In genomic region chr16:8173111-8173644, GRCh38 we compare ENCODE assay signal across 8 cellular contexts.
A peak's percentile ranks its signal among the peaks of the same experiment; 100 is the strongest.
DNase-seq lines count a peak whose midpoint lies in the region; ATAC-seq and TF ChIP-seq lines count a peak whose summit lies in the region.

No MANE protein-coding gene starts in this region.

- DNase-seq in AG09309 (ENCODE audit: low read depth) (no peak), GM13976 (ENCODE audit: low spot score) (peak; percentile 36), NCI-H1092 treated with DMSO at 0.1 percent for 48 hours (lab: John Stamatoyannopoulos, UW) (peak; percentile 74), nephron progenitor cell (peak; percentile 81), GOT3 (lab: John Stamatoyannopoulos, UW) (no peak)

- no peak overlapping the region for H3K4me3 Mint-ChIP-seq in nephron progenitor cell

- no peak overlapping the region for H3K27ac Mint-ChIP-seq in nephron progenitor cell

- H3K27me3 Mint-ChIP-seq in nephron progenitor cell (ENCODE audit: low read depth, poor library complexity), result no peaks in the 10 kb centered on the region

- H3K4me1 Mint-ChIP-seq in nephron progenitor cell, result no peaks in the 10 kb centered on the region

- no peak overlapping the region for H3K4me3 ChIP-seq in AG09309 (ENCODE audit: control insufficient read depth, low read depth, low read length)

- no peaks in the 10 kb centered on the region for H3K36me3 Mint-ChIP-seq in nephron progenitor cell (ENCODE audit: low read depth)

- in situ Hi-C loops in GM13976 (cut with MboI; ENCODE audit: low sequenced_read_pairs, unreplicated experiment), result no loop called here

- ATAC-seq in SK-N-SH treated with all-trans-retinoic acid at 6 μM for 48 hours (peak; percentile 64), esophagus mucosa (peak; percentile 68), GM18870 (IDR thresholded peaks at IDR 0.05; ENCODE audit: unreplicated experiment) (no peak)

- H3K9me3 Mint-ChIP-seq in nephron progenitor cell, result no peaks in the 10 kb centered on the region

- peak; percentile 52 for TF ChIP-seq CTCF in AG09309 (IDR thresholded peaks at IDR 0.05; ENCODE audit: control insufficient read depth, insufficient read depth, low read depth, low read length, missing control alignments)
- TF ChIP-seq CTCF in GM13976 (IDR thresholded peaks at IDR 0.05; ENCODE audit: borderline replicate concordance, control extremely low read depth, extremely low read depth, insufficient read depth, missing control alignments), result peak; percentile 44
- TF ChIP-seq CTCF in nephron progenitor cell (IDR thresholded peaks at IDR 0.05), result peak; percentile 96

TF ChIP-seq in SK-N-SH treated with all-trans-retinoic acid at 6 μM for 48 hours, 23 proteins besides CTCF, POLR2A, EP300 and RAD21:
- TF ChIP-seq GLIS3 (CRISPR knock-in tag; IDR thresholded peaks at IDR 0.05) (no peak), ZNF565 (CRISPR knock-in tag; conservative IDR thresholded peaks at IDR 0.05; ENCODE audit: low read depth) (no peak), ARNTL (CRISPR knock-in tag; IDR thresholded peaks at IDR 0.05; ENCODE audit: borderline replicate concordance, low read depth) (no peak), TCF4 (CRISPR knock-in tag; IDR thresholded peaks at IDR 0.05; ENCODE audit: borderline replicate concordance) (no peak), CSDC2 (CRISPR knock-in tag; IDR thresholded peaks at IDR 0.05) (no peak)
- TF ChIP-seq, protein P1, sequence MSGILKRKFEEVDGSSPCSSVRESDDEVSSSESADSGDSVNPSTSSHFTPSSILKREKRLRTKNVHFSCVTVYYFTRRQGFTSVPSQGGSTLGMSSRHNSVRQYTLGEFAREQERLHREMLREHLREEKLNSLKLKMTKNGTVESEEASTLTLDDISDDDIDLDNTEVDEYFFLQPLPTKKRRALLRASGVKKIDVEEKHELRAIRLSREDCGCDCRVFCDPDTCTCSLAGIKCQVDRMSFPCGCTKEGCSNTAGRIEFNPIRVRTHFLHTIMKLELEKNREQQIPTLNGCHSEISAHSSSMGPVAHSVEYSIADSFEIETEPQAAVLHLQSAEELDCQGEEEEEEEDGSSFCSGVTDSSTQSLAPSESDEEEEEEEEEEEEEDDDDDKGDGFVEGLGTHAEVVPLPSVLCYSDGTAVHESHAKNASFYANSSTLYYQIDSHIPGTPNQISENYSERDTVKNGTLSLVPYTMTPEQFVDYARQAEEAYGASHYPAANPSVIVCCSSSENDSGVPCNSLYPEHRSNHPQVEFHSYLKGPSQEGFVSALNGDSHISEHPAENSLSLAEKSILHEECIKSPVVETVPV (CRISPR knock-in tag; IDR thresholded peaks at IDR 0.05), result no peak
- TF ChIP-seq, protein P2, sequence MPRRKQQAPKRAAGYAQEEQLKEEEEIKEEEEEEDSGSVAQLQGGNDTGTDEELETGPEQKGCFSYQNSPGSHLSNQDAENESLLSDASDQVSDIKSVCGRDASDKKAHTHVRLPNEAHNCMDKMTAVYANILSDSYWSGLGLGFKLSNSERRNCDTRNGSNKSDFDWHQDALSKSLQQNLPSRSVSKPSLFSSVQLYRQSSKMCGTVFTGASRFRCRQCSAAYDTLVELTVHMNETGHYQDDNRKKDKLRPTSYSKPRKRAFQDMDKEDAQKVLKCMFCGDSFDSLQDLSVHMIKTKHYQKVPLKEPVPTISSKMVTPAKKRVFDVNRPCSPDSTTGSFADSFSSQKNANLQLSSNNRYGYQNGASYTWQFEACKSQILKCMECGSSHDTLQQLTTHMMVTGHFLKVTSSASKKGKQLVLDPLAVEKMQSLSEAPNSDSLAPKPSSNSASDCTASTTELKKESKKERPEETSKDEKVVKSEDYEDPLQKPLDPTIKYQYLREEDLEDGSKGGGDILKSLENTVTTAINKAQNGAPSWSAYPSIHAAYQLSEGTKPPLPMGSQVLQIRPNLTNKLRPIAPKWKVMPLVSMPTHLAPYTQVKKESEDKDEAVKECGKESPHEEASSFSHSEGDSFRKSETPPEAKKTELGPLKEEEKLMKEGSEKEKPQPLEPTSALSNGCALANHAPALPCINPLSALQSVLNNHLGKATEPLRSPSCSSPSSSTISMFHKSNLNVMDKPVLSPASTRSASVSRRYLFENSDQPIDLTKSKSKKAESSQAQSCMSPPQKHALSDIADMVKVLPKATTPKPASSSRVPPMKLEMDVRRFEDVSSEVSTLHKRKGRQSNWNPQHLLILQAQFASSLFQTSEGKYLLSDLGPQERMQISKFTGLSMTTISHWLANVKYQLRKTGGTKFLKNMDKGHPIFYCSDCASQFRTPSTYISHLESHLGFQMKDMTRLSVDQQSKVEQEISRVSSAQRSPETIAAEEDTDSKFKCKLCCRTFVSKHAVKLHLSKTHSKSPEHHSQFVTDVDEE (CRISPR knock-in tag; IDR thresholded peaks at IDR 0.05), result no peak

Comparison
In these comparisons a context has a peak if more than half of its experiments do, and no peak if none do; other contexts are left out.
1. DNase-seq: peak in GM13976 (single experiment), NCI-H1092 treated with DMSO at 0.1 percent for 48 hours (single experiment) and nephron progenitor cell (single experiment); none in AG09309 (single experiment) and GOT3 (single experiment).
2. CTCF ChIP-seq: peak in every context shown above with its lines; median percentile 96 in nephron progenitor cell; 52 in AG09309; 44 in GM13976.